8 cellular contexts compared by ENCODE assay signal in genomic region chr18:79460445-79461300, GRCh38.
DNase-seq lines count a peak whose midpoint lies in the region; ATAC-seq and TF ChIP-seq lines count a peak whose summit lies in the region.

No MANE protein-coding gene starts in this region.

- H3K4me3 Mint-ChIP-seq in IgD-negative memory B cell, result peak overlapping the region; percentile 80 to 95 (median 93)
- H3K4me3 Mint-ChIP-seq in naive thymus-derived CD4-positive, alpha-beta T cell, result no peak overlapping the region
- no peak overlapping the region for H3K4me3 Mint-ChIP-seq in Caco-2 (ENCODE audit: unreplicated experiment)
- no peak overlapping the region for H3K4me3 Mint-ChIP-seq in activated T-helper 2 cell treated with anti-CD3 and anti-CD28 coated beads, Interferon-gamma antibody, Interleukin-2, Interleukin-4, amounts not matched to agents 10 μg/mL and 5 μg/mL and 100 μg/mL, durations not matched to agents 14 hours and 24 hours and 36 hours (ENCODE audit: low read depth)

- no TSS peak for BruUV-seq in Caco-2 (replicated peaks; lab: Mats Ljungman, UMichigan)

- H3K9me3 Mint-ChIP-seq in IgD-negative memory B cell (no peaks in the 10 kb centered on the region), Caco-2 (ENCODE audit: unreplicated experiment) (no peaks in the 10 kb centered on the region)
- H3K9me3 Mint-ChIP-seq in naive thymus-derived CD4-positive, alpha-beta T cell, result no peaks in the 10 kb centered on the region
- no peaks in the 10 kb centered on the region for H3K9me3 Mint-ChIP-seq in activated T-helper 2 cell treated with anti-CD3 and anti-CD28 coated beads, Interferon-gamma antibody, Interleukin-2, Interleukin-4, amounts not matched to agents 10 μg/mL and 5 μg/mL and 100 μg/mL, durations not matched to agents 14 hours and 24 hours and 36 hours

- H3K4me1 Mint-ChIP-seq in IgD-negative memory B cell (peaks cover 29 to 42% (median 31%) of the 10 kb centered on the region in 3 donors), Caco-2 (ENCODE audit: low read depth, unreplicated experiment) (no peaks in the 10 kb centered on the region)
- H3K4me1 Mint-ChIP-seq in naive thymus-derived CD4-positive, alpha-beta T cell, result peaks cover 0 to 17% (median 7%) of the 10 kb centered on the region in 7 donors
- H3K4me1 Mint-ChIP-seq in activated T-helper 2 cell treated with anti-CD3 and anti-CD28 coated beads, Interferon-gamma antibody, Interleukin-2, Interleukin-4, amounts not matched to agents 10 μg/mL and 5 μg/mL and 100 μg/mL, durations not matched to agents 14 hours and 24 hours and 36 hours (ENCODE audit: low read depth), result peaks cover 2% of the 10 kb centered on the region

- intact Hi-C loops in naive thymus-derived CD4-positive, alpha-beta T cell (cut with micrococcal nuclease), result no loop called here
- intact Hi-C loops in Caco-2 (cut with micrococcal nuclease; ENCODE audit: unreplicated experiment), result no loop called here
- intact Hi-C loops in activated T-helper 2 cell treated with anti-CD3 and anti-CD28 coated beads, Interferon-gamma antibody, Interleukin-2, Interleukin-4, amounts not matched to agents 10 μg/mL and 5 μg/mL and 100 μg/mL, durations not matched to agents 14 hours and 24 hours and 36 hours (cut with micrococcal nuclease), result no loop called here

- CTCF ChIA-PET in naive thymus-derived CD4-positive, alpha-beta T cell (lab: Charles Lee), result no interaction called here
- CTCF ChIA-PET in Caco-2 (lab: Charles Lee), result no interaction called here

- DNase-seq in naive thymus-derived CD4-positive, alpha-beta T cell, result no peak
- DNase-seq in Caco-2 (no peak), NCI-H510A (lab: John Stamatoyannopoulos, UW) (no peak), DMS153 (lab: John Stamatoyannopoulos, UW) (no peak)
- no peak for DNase-seq in activated T-helper 2 cell treated with anti-CD3 and anti-CD28 coated beads, Interferon-gamma antibody, Interleukin-2, Interleukin-4, amounts not matched to agents 10 μg/mL and 5 μg/mL and 100 μg/mL, durations not matched to agents 14 hours and 24 hours and 36 hours (ENCODE audit: low spot score)

- H3K36me3 Mint-ChIP-seq in IgD-negative memory B cell (no peaks in the 10 kb centered on the region), Caco-2 (ENCODE audit: insufficient read depth, unreplicated experiment) (no peaks in the 10 kb centered on the region)
- peaks cover 0 to 25% (median 2%) of the 10 kb centered on the region in 5 donors for H3K36me3 Mint-ChIP-seq in naive thymus-derived CD4-positive, alpha-beta T cell
- peaks cover 32% of the 10 kb centered on the region for H3K36me3 Mint-ChIP-seq in activated T-helper 2 cell treated with anti-CD3 and anti-CD28 coated beads, Interferon-gamma antibody, Interleukin-2, Interleukin-4, amounts not matched to agents 10 μg/mL and 5 μg/mL and 100 μg/mL, durations not matched to agents 14 hours and 24 hours and 36 hours (ENCODE audit: low read depth)

- H3K9me3 ChIP-seq in naive thymus-derived CD4-positive, alpha-beta T cell (ENCODE audit: control insufficient read depth in 2 of 3, low read length in 3 of 3), result no peaks in the 10 kb centered on the region
- no peaks in the 10 kb centered on the region for H3K9me3 ChIP-seq in Caco-2

- no peak for TF ChIP-seq CTCF in Caco-2 (IDR thresholded peaks at IDR 0.05; ENCODE audit: insufficient read depth in 1 of 2, low read depth in 1 of 2, low read length in 1 of 2, severe bottlenecking in 1 of 2, unreplicated experiment in 1 of 2)

- H3K27me3 ChIP-seq in naive thymus-derived CD4-positive, alpha-beta T cell (ENCODE audit: control insufficient read depth in 2 of 2, insufficient read depth in 2 of 2, low read length in 2 of 2), result no peaks in the 10 kb centered on the region
- H3K27me3 ChIP-seq in Caco-2 (replicated peaks; ENCODE audit: control insufficient read depth, insufficient read depth, low read length), result no peaks in the 10 kb centered on the region

- no peaks in the 10 kb centered on the region for H3K27me3 Mint-ChIP-seq in IgD-negative memory B cell
- H3K27me3 Mint-ChIP-seq in naive thymus-derived CD4-positive, alpha-beta T cell, result no peaks in the 10 kb centered on the region
- H3K27me3 Mint-ChIP-seq in Caco-2 (ENCODE audit: insufficient read depth, unreplicated experiment), result no peaks in the 10 kb centered on the region
- H3K27me3 Mint-ChIP-seq in activated T-helper 2 cell treated with anti-CD3 and anti-CD28 coated beads, Interferon-gamma antibody, Interleukin-2, Interleukin-4, amounts not matched to agents 10 μg/mL and 5 μg/mL and 100 μg/mL, durations not matched to agents 14 hours and 24 hours and 36 hours (ENCODE audit: low read depth), result no peaks in the 10 kb centered on the region

- H3K4me1 ChIP-seq in naive thymus-derived CD4-positive, alpha-beta T cell (ENCODE audit: control insufficient read depth in 2 of 2, insufficient read depth in 2 of 2, low read length in 2 of 2), result no peaks in the 10 kb centered on the region
- peaks cover 17% of the 10 kb centered on the region for H3K4me1 ChIP-seq in Caco-2

- peak overlapping the region; percentile 43 for H3K27ac ChIP-seq in naive thymus-derived CD4-positive, alpha-beta T cell (ENCODE audit: low read depth, low read length)

- peaks cover 0 to 92% (median 0%) of the 10 kb centered on the region in 3 experiments for H3K36me3 ChIP-seq in naive thymus-derived CD4-positive, alpha-beta T cell (ENCODE audit: control insufficient read depth in 2 of 3, insufficient read depth in 3 of 3, low read length in 3 of 3)
- no peaks in the 10 kb centered on the region for H3K36me3 ChIP-seq in Caco-2 (ENCODE audit: control insufficient read depth, insufficient read depth, low read length)

- peak; percentile 80 for ATAC-seq in GM18861 (IDR thresholded peaks at IDR 0.05; ENCODE audit: unreplicated experiment)
- peak; percentile 79 for ATAC-seq in GM21786 (IDR thresholded peaks at IDR 0.05; ENCODE audit: unreplicated experiment)
- no peak for ATAC-seq in naive thymus-derived CD4-positive, alpha-beta T cell

- H3K27ac Mint-ChIP-seq in IgD-negative memory B cell (peak overlapping the region; percentile 95 to 100 (median 97)), Caco-2 (ENCODE audit: unreplicated experiment) (no peak overlapping the region)
- peak overlapping the region in 7 of 9 donors; percentile 43 to 82 (median 71) for H3K27ac Mint-ChIP-seq in naive thymus-derived CD4-positive, alpha-beta T cell
- H3K27ac Mint-ChIP-seq in activated T-helper 2 cell treated with anti-CD3 and anti-CD28 coated beads, Interferon-gamma antibody, Interleukin-2, Interleukin-4, amounts not matched to agents 10 μg/mL and 5 μg/mL and 100 μg/mL, durations not matched to agents 14 hours and 24 hours and 36 hours, result no peak overlapping the region

- POLR2A ChIA-PET in naive thymus-derived CD4-positive, alpha-beta T cell (lab: Charles Lee), result interaction anchor here (0.6 kb wide), 1 partner anchor 76 kb away, joined by 3 read pairs; no protein-coding TSS in a partner anchor
- POLR2A ChIA-PET in Caco-2 (lab: Charles Lee), result no interaction called here

- H3K4me3 ChIP-seq in naive thymus-derived CD4-positive, alpha-beta T cell (ENCODE audit: low read length), result no peak overlapping the region
- no peak overlapping the region for H3K4me3 ChIP-seq in Caco-2 (ENCODE audit: low read depth, low read length)

Comparison
In these comparisons a context has a peak if more than half of its experiments do, and no peak if none do; other contexts are left out.
1. H3K27ac Mint-ChIP-seq: peak in IgD-negative memory B cell (3 of 3) and naive thymus-derived CD4-positive, alpha-beta T cell (7 of 9); none in Caco-2 (single experiment) and activated T-helper 2 cell treated with anti-CD3 and anti-CD28 coated beads, Interferon-gamma antibody, Interleukin-2, Interleukin-4, amounts not matched to agents 10 μg/mL and 5 μg/mL and 100 μg/mL, durations not matched to agents 14 hours and 24 hours and 36 hours (single experiment).
2. H3K4me3 Mint-ChIP-seq: peak in IgD-negative memory B cell (4 of 4); none in naive thymus-derived CD4-positive, alpha-beta T cell (0 of 10), Caco-2 (single experiment) and activated T-helper 2 cell treated with anti-CD3 and anti-CD28 coated beads, Interferon-gamma antibody, Interleukin-2, Interleukin-4, amounts not matched to agents 10 μg/mL and 5 μg/mL and 100 μg/mL, durations not matched to agents 14 hours and 24 hours and 36 hours (single experiment).